ENCODE assay signal across 16 cellular contexts in the genomic region with DNA sequence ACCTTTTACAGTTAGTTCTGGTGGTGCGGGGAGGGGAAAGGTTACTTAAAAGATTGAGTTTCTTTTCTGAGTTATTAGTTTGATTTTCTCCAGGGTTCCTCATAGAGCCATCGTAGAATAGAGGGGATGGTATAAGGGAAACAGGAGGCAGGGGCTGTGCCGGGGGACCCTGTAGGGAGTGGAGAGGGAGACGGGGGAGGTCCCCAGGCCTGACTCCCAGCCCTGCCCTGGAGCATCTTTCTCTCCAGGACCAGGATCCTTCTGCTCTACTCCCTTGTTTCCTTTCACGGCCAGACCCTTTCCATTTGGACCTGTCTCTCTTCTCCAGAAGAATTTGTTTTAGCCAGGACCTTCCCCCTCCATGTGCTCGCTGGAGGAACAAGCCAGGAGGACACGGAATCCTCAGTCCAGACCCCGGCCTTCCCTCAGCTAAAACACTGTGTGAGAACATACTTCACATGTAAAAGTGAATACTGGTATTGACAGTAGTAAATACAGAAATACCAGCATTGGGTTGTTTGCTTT. TPM values are rescaled to one million over a fixed set of nuclear protein-coding genes. Genes with fewer than 3 reads are reported as not detected.
DNase-seq lines count a peak whose midpoint lies in the region; ATAC-seq and TF ChIP-seq lines count a peak whose summit lies in the region.
"Had no signal": no experiment of that assay in that cellular context is flagged by ENCODE, and none has a peak within 500 bp of the region (broad histone marks: within the 10 kb centered on the region; RNA-seq: fewer than 3 reads in every experiment).

No MANE protein-coding gene starts in this region.

- H3K27ac ChIP-seq in right atrium auricular region (peak overlapping the region; percentile 88 to 97), tibial artery (peak overlapping the region; percentile 74 to 85), osteoblast (ENCODE audit: low read depth, low read length) (no peak overlapping the region)
- H3K27ac ChIP-seq: RWPE1 had no signal

- H3K4me3 ChIP-seq in right atrium auricular region = no peak overlapping the region
- H3K4me3 ChIP-seq in tibial artery = no peak overlapping the region
- no peak overlapping the region for H3K4me3 ChIP-seq in osteoblast (ENCODE audit: insufficient read depth, low read length)
- H3K4me3 ChIP-seq: adrenal gland, heart right ventricle had no signal

- peak overlapping the region; percentile 61 for H3K27ac Mint-ChIP-seq in activated naive CD8-positive, alpha-beta T cell
- peak overlapping the region; percentile 56 to 87 (median 82) for H3K27ac Mint-ChIP-seq in naive thymus-derived CD8-positive, alpha-beta T cell

- peaks cover 2% of the 10 kb centered on the region for H3K79me2 ChIP-seq in osteoblast (ENCODE audit: insufficient read depth, low read length)

- peaks cover 59% of the 10 kb centered on the region for H3K4me1 Mint-ChIP-seq in activated naive CD8-positive, alpha-beta T cell (ENCODE audit: low read depth)
- peaks cover 38 to 66% (median 59%) of the 10 kb centered on the region in 4 donors for H3K4me1 Mint-ChIP-seq in naive thymus-derived CD8-positive, alpha-beta T cell

- no peaks in the 10 kb centered on the region for H3K27me3 Mint-ChIP-seq in activated naive CD8-positive, alpha-beta T cell
- no peaks in the 10 kb centered on the region for H3K27me3 Mint-ChIP-seq in naive thymus-derived CD8-positive, alpha-beta T cell

- H4K20me1 ChIP-seq in osteoblast (ENCODE audit: insufficient read depth, low read length) = peaks cover 11% of the 10 kb centered on the region

- H3K27me3 ChIP-seq in right atrium auricular region = no peaks in the 10 kb centered on the region
- H3K27me3 ChIP-seq in tibial artery = no peaks in the 10 kb centered on the region
- H3K27me3 ChIP-seq in osteoblast (ENCODE audit: insufficient read depth, low read length) = no peaks in the 10 kb centered on the region
- H3K27me3 ChIP-seq: adrenal gland, heart right ventricle had no signal

- no peak overlapping the region for H3K4me3 Mint-ChIP-seq in activated naive CD8-positive, alpha-beta T cell
- peak overlapping the region in 4 of 10 donors; percentile 11 to 50 (median 28) for H3K4me3 Mint-ChIP-seq in naive thymus-derived CD8-positive, alpha-beta T cell

- H2AFZ ChIP-seq in osteoblast (ENCODE audit: low read length) = no peak overlapping the region

- no peaks in the 10 kb centered on the region for H3K9me3 Mint-ChIP-seq in activated naive CD8-positive, alpha-beta T cell (ENCODE audit: low read depth)
- no peaks in the 10 kb centered on the region for H3K9me3 Mint-ChIP-seq in naive thymus-derived CD8-positive, alpha-beta T cell

- no peak for DNase-seq in right atrium auricular region (ENCODE audit: low spot score)
- DNase-seq in left cardiac atrium = no peak
- DNase-seq in naive thymus-derived CD8-positive, alpha-beta T cell = no peak
- DNase-seq in tibial artery = no peak
- DNase-seq in stimulated activated CD4-positive, alpha-beta T cell treated with anti-CD3 and anti-CD28 coated beads, Interleukin-4, amount 100 ng/mL, for 1 hour = no peak
- no peak for DNase-seq in osteoblast (ENCODE audit: insufficient read length, low spot score, missing footprints)
- DNase-seq: activated CD4-positive, alpha-beta T cell treated with anti-CD3 and anti-CD28 coated beads for 1 hour; adrenal gland; heart right ventricle; NCI-H1092 treated with DMSO at 0.1 percent for 48 hours; NCI-H510A treated with DMSO at 0.1 percent for 48 hours; posterior cingulate gyrus; small intestine had no signal

- peaks cover 2% of the 10 kb centered on the region for H3K36me3 Mint-ChIP-seq in activated naive CD8-positive, alpha-beta T cell
- H3K36me3 Mint-ChIP-seq in naive thymus-derived CD8-positive, alpha-beta T cell = peaks cover 0 to 66% (median 22%) of the 10 kb centered on the region in 3 donors

- H3K4me1 ChIP-seq in right atrium auricular region = peaks cover 0 to 39% of the 10 kb centered on the region in 2 donors
- peaks cover 3 to 60% (median 33%) of the 10 kb centered on the region in 4 donors for H3K4me1 ChIP-seq in tibial artery
- peaks cover 21% of the 10 kb centered on the region for H3K4me1 ChIP-seq in osteoblast (ENCODE audit: insufficient read depth, low read length)

- H3K4me2 ChIP-seq in osteoblast (ENCODE audit: insufficient read depth, low read length) = no peak overlapping the region

- POLR2A ChIA-PET in naive thymus-derived CD8-positive, alpha-beta T cell (lab: Charles Lee) = interaction anchor here (0.7 to 7.0 kb wide), 5 partner anchors 9 to 1734 kb away, joined by 3 to 49 read pairs (median 3); partner anchors contain the start of gene DGKD

- no peaks in the 10 kb centered on the region for H3K36me3 ChIP-seq in right atrium auricular region
- H3K36me3 ChIP-seq in tibial artery = peaks cover 0 to 5% (median 0%) of the 10 kb centered on the region in 3 donors
- peaks cover 9% of the 10 kb centered on the region for H3K36me3 ChIP-seq in osteoblast (ENCODE audit: insufficient read depth, low read length)

- intact Hi-C loops in left cardiac atrium (cut with DNase I) (no loop called here), tibial artery (cut with DNase I; ENCODE audit: low total_unique reads) (loop anchor here (10.0 kb wide), 1 partner anchor 55 kb away; no protein-coding TSS in a partner anchor)

- no peak for TF ChIP-seq CTCF in right atrium auricular region (IDR thresholded peaks at IDR 0.05)
- TF ChIP-seq CTCF in tibial artery (IDR thresholded peaks at IDR 0.05) = no peak
- no peak for TF ChIP-seq CTCF in osteoblast (IDR thresholded peaks at IDR 0.05; ENCODE audit: extremely low read depth, low read depth, low read length)

- H3K9me3 ChIP-seq in right atrium auricular region (no peaks in the 10 kb centered on the region), tibial artery (no peaks in the 10 kb centered on the region), osteoblast (ENCODE audit: low read depth, low read length) (no peaks in the 10 kb centered on the region)
- H3K9me3 ChIP-seq: adrenal gland, heart right ventricle had no signal

- ATAC-seq in left cardiac atrium = no peak
- no peak for ATAC-seq in naive thymus-derived CD8-positive, alpha-beta T cell
- no peak for ATAC-seq in HG02763 (IDR thresholded peaks at IDR 0.05; ENCODE audit: unreplicated experiment)
- ATAC-seq: heart right ventricle had no signal

RNA-seq across cellular contexts. Expression of gene DGKD, which starts 35.4 kb away (rescaled TPM):
- total RNA-seq in right atrium auricular region = 10 to 100 TPM; 18.4 to 40.1 TPM
- 10 to 100 TPM; 31.9 to 64.9 TPM for total RNA-seq in left cardiac atrium
- 100 to 1,000 TPM; 300 to 315 TPM for total RNA-seq in naive thymus-derived CD8-positive, alpha-beta T cell
- 10 to 100 TPM; 29.3 to 44.5 (median 31.6) TPM for polyA plus RNA-seq in naive thymus-derived CD8-positive, alpha-beta T cell
- total RNA-seq in osteoblast = 6.5 TPM in 2 replicates

Comparison
In these comparisons a context has a peak if more than half of its experiments do, and no peak if none do; other contexts are left out.
1. RNA of gene DGKD, which starts 35.4 kb away (total RNA-seq): 300 to 315 TPM in naive thymus-derived CD8-positive, alpha-beta T cell; 31.9 to 64.9 TPM in left cardiac atrium, 18.4 to 40.1 TPM in right atrium auricular region and 6.5 TPM in osteoblast; every median in the first group is over 4 times any median in the second.